8 cellular contexts compared by ENCODE assay signal in the genomic region with DNA sequence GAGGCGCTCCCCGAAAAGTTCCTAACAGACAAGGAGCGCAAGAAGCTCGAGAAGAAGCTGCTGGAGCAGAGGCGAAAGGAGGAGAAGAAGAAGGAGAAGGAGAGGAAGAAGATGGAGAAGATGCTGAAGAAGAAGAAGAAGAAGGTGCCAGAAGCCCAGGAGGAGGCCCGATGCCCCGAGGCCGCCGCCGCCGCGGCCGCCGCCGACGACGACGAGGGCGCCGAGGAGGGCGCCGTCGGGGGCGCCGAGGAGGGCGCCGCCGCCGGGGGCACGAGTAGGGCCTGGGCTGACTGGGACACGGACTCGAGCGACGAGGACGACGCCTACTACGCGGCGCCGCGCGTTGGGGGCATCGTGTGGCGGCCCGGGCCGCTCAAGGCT. TPM values are rescaled to one million over a fixed set of nuclear protein-coding genes. Genes with fewer than 3 reads are reported as not detected.
DNase-seq lines count a peak whose midpoint lies in the region; ATAC-seq and TF ChIP-seq lines count a peak whose summit lies in the region.

No MANE protein-coding gene starts in this region.

- peaks cover 23% of the 10 kb centered on the region for H3F3A ChIP-seq in SU-DHL-6 (ENCODE audit: insufficient read depth)

- H3K27me3 ChIP-seq in SU-DHL-6 (ENCODE audit: low read length): no peaks in the 10 kb centered on the region

- H3K9me3 ChIP-seq in SU-DHL-6 (ENCODE audit: insufficient read depth, low read length): no peaks in the 10 kb centered on the region

- H2AFZ ChIP-seq in SU-DHL-6 (ENCODE audit: low read depth, low read length, severe bottlenecking): peak overlapping the region; percentile 1

- DNase-seq in fibroblast of villous mesenchyme (ENCODE audit: low read depth) (no peak), skeletal muscle cell (ENCODE audit: low read depth) (no peak), epidermal melanocyte (ENCODE audit: insufficient read length, low spot score) (no peak), NCI-H510A treated with DMSO at 0.1 percent for 48 hours (lab: John Stamatoyannopoulos, UW) (no peak)
- DNase-seq in stimulated activated CD4-positive, alpha-beta T cell treated with anti-CD3 and anti-CD28 coated beads, Interleukin-1b, Interleukin-23, amount 100 ng/mL, for 48 hours: no peak

- ATAC-seq in GM19328 (IDR thresholded peaks at IDR 0.05; ENCODE audit: unreplicated experiment) (peak; percentile 1), GM19351 (IDR thresholded peaks at IDR 0.05; ENCODE audit: unreplicated experiment) (no peak)

- H3K9ac ChIP-seq in SU-DHL-6 (ENCODE audit: low read length): peak overlapping the region; percentile 95

- peaks cover 18% of the 10 kb centered on the region for H4K20me1 ChIP-seq in SU-DHL-6 (ENCODE audit: low read depth, low read length)

- TF ChIP-seq CTCF in SU-DHL-6 (IDR thresholded peaks at IDR 0.05; ENCODE audit: insufficient read depth, low read length, poor library complexity, severe bottlenecking) (no peak), fibroblast of villous mesenchyme (IDR thresholded peaks at IDR 0.05; ENCODE audit: insufficient read depth, low read depth, low read length) (no peak)

- H3K79me2 ChIP-seq in SU-DHL-6 (ENCODE audit: insufficient read depth, low read length): peaks cover 35% of the 10 kb centered on the region

- no peaks in the 10 kb centered on the region for H3K9me2 ChIP-seq in SU-DHL-6 (replicated peaks; ENCODE audit: insufficient read depth, low read length)

- H3K27ac ChIP-seq in SU-DHL-6 (ENCODE audit: low read depth, low read length): peak overlapping the region; percentile 89

- H3K4me3 ChIP-seq in SU-DHL-6 (ENCODE audit: insufficient read depth, low read length, poor library complexity, severe bottlenecking) (peak overlapping the region; percentile 56), fibroblast of villous mesenchyme (ENCODE audit: low read depth, low read length) (peak overlapping the region; percentile 77), skeletal muscle cell (ENCODE audit: low read depth, low read length) (peak overlapping the region; percentile 68)

- peaks cover 8% of the 10 kb centered on the region; the same call in 1 of the 2 replicates for H3K36me3 ChIP-seq in SU-DHL-6 (ENCODE audit: low read length)

- H3K4me2 ChIP-seq in SU-DHL-6 (ENCODE audit: low read depth, low read length, poor library complexity, severe bottlenecking): peak overlapping the region; percentile 75

RNA-seq across cellular contexts. Expression of a gene that starts 37.5 kb away (rescaled TPM):
- 345 and 361 TPM in 2 replicates for total RNA-seq in fibroblast of villous mesenchyme

RNA-seq across cellular contexts. Expression of a gene that starts 39.4 kb away (rescaled TPM):
- 0.43 and 0.64 TPM in 2 replicates for total RNA-seq in fibroblast of villous mesenchyme
